In the genomic region with DNA sequence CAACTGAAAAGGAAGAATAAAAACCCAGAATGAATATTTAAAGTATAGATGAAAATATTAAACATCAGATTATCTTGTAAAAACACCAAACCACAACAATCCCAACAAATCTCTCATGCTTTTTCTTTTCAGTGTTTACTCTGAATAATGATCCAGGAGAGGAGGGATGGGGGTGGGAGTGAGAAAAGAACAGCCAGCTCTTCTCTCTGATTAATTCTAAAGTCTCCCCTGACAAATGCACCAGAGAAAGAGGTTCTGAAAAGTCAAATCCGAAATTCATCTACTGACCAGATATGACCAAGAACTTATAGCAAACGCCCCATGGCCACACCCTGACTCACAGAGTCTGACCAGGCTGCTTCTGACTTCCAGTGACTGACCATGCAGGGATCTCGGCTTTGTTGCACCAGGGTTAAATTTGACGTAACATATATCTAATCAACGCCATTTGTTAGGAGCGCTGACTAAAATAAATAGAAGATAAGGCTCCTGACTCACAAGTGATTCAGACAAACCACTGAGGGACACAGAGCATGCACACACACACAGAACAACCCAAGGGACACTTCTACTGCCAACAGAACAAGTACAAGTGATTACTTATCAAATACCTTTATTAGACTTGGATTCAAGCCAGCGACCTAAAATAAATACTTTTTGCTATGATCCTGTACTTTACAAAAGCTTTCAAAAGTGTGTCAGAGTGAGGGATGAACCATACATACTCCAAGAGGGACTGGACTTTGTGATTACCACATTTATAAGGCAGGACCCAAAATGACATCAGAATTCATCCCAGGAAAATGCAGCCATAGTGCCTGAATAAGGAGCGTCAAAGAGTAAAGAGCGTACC, we compare ENCODE assay signal across 9 cellular contexts. TPM values are rescaled to one million over a fixed set of nuclear protein-coding genes. Genes with fewer than 3 reads are reported as not detected.
A peak's percentile ranks its signal among the peaks of the same experiment; 100 is the strongest.
DNase-seq lines count a peak whose midpoint lies in the region; FAIRE-seq and TF ChIP-seq lines count a peak whose summit lies in the region.
"Had no signal": no experiment of that assay in that cellular context is flagged by ENCODE, and none has a peak within 500 bp of the region (broad histone marks: within the 10 kb centered on the region; RNA-seq: fewer than 3 reads in every experiment).

No MANE protein-coding gene starts in this region.

- H3K4me1 Mint-ChIP-seq in endothelial cell (ENCODE audit: unreplicated experiment): peaks cover 8% of the 10 kb centered on the region

- no peaks in the 10 kb centered on the region for H3K36me3 ChIP-seq in small intestine (ENCODE audit: control insufficient read depth in 2 of 2, insufficient read depth in 2 of 2, low read length in 2 of 2)

- DNase-seq in NCI-H748 (lab: John Stamatoyannopoulos, UW; ENCODE audit: unreplicated experiment) (peak; percentile 22), NCI-H748 treated with DMSO at 0.1 percent for 48 hours (lab: John Stamatoyannopoulos, UW) (no peak), RPMI7951 (ENCODE audit: low read depth) (peak; percentile 87), fibroblast of the conjunctiva (ENCODE audit: low read depth) (peak; percentile 60), small intestine (peak; percentile 96), endothelial cell (ENCODE audit: low spot score) (no peak), NCI-H1092 (lab: John Stamatoyannopoulos, UW) (no peak), DMS 273 treated with DMSO at 0.1 percent for 48 hours (lab: John Stamatoyannopoulos, UW) (no peak)

- no peak overlapping the region for H3K4me3 Mint-ChIP-seq in endothelial cell (ENCODE audit: unreplicated experiment)

- peak overlapping the region; percentile 82 to 86 for H3K27ac ChIP-seq in small intestine (ENCODE audit: low read depth in 1 of 2, low read length in 1 of 2)

- H3K4me1 ChIP-seq in small intestine (ENCODE audit: control insufficient read depth in 2 of 2, insufficient read depth in 1 of 2, low read depth in 1 of 2, low read length in 1 of 2): peaks cover 3 to 5% of the 10 kb centered on the region in 2 donors

- 14 to 64% (median 43%) methylated on average over 9 of the region's 9 CpGs for WGBS in small intestine, 3 donors

- TF ChIP-seq CTCF in endothelial cell (IDR thresholded peaks at IDR 0.05; ENCODE audit: unreplicated experiment): no peak

- H3K4me3 ChIP-seq in small intestine (ENCODE audit: low read depth in 1 of 2, low read length in 2 of 2): no peak overlapping the region
- H3K4me3 ChIP-seq: SK-N-MC had no signal

- no peaks in the 10 kb centered on the region for H3K9me3 ChIP-seq in small intestine (ENCODE audit: control insufficient read depth, low read depth)

- peaks cover 2% of the 10 kb centered on the region for H3K27me3 Mint-ChIP-seq in endothelial cell (ENCODE audit: unreplicated experiment)

- H3K27ac Mint-ChIP-seq in endothelial cell (ENCODE audit: unreplicated experiment): no peak overlapping the region

- no peaks in the 10 kb centered on the region for H3K27me3 ChIP-seq in small intestine (ENCODE audit: control insufficient read depth in 2 of 2, insufficient read depth in 2 of 2, low read length in 2 of 2)

- no peak for FAIRE-seq in small intestine (lab: Jason Lieb, UNC)

- H3K36me3 Mint-ChIP-seq in endothelial cell (ENCODE audit: low read depth, unreplicated experiment): peaks cover 16% of the 10 kb centered on the region

- H3K9me3 Mint-ChIP-seq in endothelial cell (ENCODE audit: unreplicated experiment): no peaks in the 10 kb centered on the region

RNA-seq across cellular contexts. Expression of gene SPOCK2, which starts 9.3 kb away (rescaled TPM):
- 0.10 and 0.72 TPM in 2 replicates for total RNA-seq in RPMI7951 (2014; rRNA removed; shearing (Covaris generic))
- 10 to 100 TPM in 1 of 3 donors, 1 to 10 TPM in 2; 1.6 to 24.2 (median 2.2) TPM for polyA plus RNA-seq in small intestine
- total RNA-seq in endothelial cell (ENCODE audit: unreplicated experiment): 3.4 TPM

Comparison
In these comparisons a context has a peak if more than half of its experiments do, and no peak if none do; other contexts are left out.
1. DNase-seq: peak in NCI-H748 (single experiment), RPMI7951 (single experiment), fibroblast of the conjunctiva (single experiment) and small intestine (single experiment); none in NCI-H748 treated with DMSO at 0.1 percent for 48 hours (single experiment), endothelial cell (single experiment), NCI-H1092 (single experiment) and DMS 273 treated with DMSO at 0.1 percent for 48 hours (single experiment).